In genomic region chr7:139771001-139771956, GRCh38 we compare ENCODE assay signal across 9 cellular contexts.
DNase-seq lines count a peak whose midpoint lies in the region; ATAC-seq, FAIRE-seq and TF ChIP-seq lines count a peak whose summit lies in the region.
"Had no signal": no experiment of that assay in that cellular context is flagged by ENCODE, and none has a peak within 500 bp of the region (broad histone marks: within the 10 kb centered on the region; RNA-seq: fewer than 3 reads in every experiment).

No MANE protein-coding gene starts in this region.

- no peak for FAIRE-seq in GM19239 (lab: Jason Lieb, UNC)

- no peak for TF ChIP-seq CTCF in AG10803 (conservative IDR thresholded peaks at IDR 0.05; ENCODE audit: low read length)

- peak; percentile 35 for DNase-seq in AG10803 (ENCODE audit: low read depth)
- DNase-seq in LoVo (ENCODE audit: low spot score) = peak; percentile 31
- DNase-seq in astrocyte of the hippocampus (ENCODE audit: low read depth, low spot score) = peak; percentile 70
- DNase-seq in kidney tubule cell (ENCODE audit: low spot score) = peak; percentile 82
- no peak for DNase-seq in RPMI8226
- no peak for DNase-seq in NCI-H446 treated with DMSO at 0.1 percent for 48 hours (lab: John Stamatoyannopoulos, UW)
- DNase-seq in GM19239 (ENCODE audit: insufficient read length, low spot score) = no peak
- DNase-seq: activated naive CD8-positive, alpha-beta T cell treated with anti-CD3 and anti-CD28 coated beads, Interleukin-2, amount 10 ng/mL, durations not matched to agents 7 days and 5 days had no signal

- no peak for ATAC-seq in HG02970 (IDR thresholded peaks at IDR 0.05; ENCODE audit: low FRiP score, unreplicated experiment)

- no peak overlapping the region for H3K4me3 ChIP-seq in AG10803 (ENCODE audit: low read length)

Comparison
In these comparisons a context has a peak if more than half of its experiments do, and no peak if none do; other contexts are left out.
1. DNase-seq: peak in AG10803 (single experiment), LoVo (single experiment), astrocyte of the hippocampus (single experiment) and kidney tubule cell (single experiment); none in RPMI8226 (single experiment), NCI-H446 treated with DMSO at 0.1 percent for 48 hours (single experiment) and GM19239 (single experiment).